10 cellular contexts compared by ENCODE assay signal in the genomic region with DNA sequence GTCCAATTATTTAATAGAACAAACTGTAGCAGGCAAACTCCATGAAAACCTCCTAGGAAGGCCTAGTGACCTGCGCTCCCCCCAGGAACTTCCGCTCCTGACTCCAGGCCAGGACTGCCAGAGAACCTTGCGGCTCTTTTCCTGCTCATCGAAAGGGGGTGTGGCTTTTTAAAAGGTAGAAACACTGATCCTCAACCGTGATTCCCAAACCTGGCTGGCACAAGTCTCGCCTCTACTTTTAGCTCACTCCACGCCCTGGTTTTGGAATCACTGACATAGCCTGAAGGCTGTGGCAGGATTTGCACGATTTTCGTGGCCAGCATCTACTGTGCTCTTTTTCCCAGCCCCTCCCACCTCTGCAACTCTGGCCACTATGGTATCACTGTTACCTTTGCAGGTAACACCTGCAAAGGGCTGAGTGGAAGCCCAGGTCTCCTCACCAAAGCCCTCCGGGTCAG. TPM values are rescaled to one million over a fixed set of nuclear protein-coding genes. Genes with fewer than 3 reads are reported as not detected.
A peak's percentile ranks its signal among the peaks of the same experiment; 100 is the strongest.
DNase-seq lines count a peak whose midpoint lies in the region; ATAC-seq, FAIRE-seq and TF ChIP-seq lines count a peak whose summit lies in the region.
"Had no signal": no experiment of that assay in that cellular context is flagged by ENCODE, and none has a peak within 500 bp of the region (broad histone marks: within the 10 kb centered on the region; RNA-seq: fewer than 3 reads in every experiment).

No MANE protein-coding gene starts in this region.

- H3K9me3 ChIP-seq in right lobe of liver (no peaks in the 10 kb centered on the region), thymus (ENCODE audit: control insufficient read depth) (no peaks in the 10 kb centered on the region), Karpas-422 (ENCODE audit: low read length) (no peaks in the 10 kb centered on the region)

- H3K9me2 ChIP-seq in Karpas-422 (replicated peaks; ENCODE audit: insufficient read depth, low read length): no peaks in the 10 kb centered on the region

- intact Hi-C loops in right lobe of liver (cut with DNase I): no loop called here

- H3K79me2 ChIP-seq in Karpas-422 (ENCODE audit: low read length): no peaks in the 10 kb centered on the region

- no peak overlapping the region for H3K9ac ChIP-seq in Karpas-422 (ENCODE audit: low read length)

- no peak overlapping the region for H2AFZ ChIP-seq in Karpas-422 (ENCODE audit: low read length)

- H3K4me1 ChIP-seq in right lobe of liver: peaks cover 0 to 3% (median 0%) of the 10 kb centered on the region in 4 donors
- no peaks in the 10 kb centered on the region for H3K4me1 ChIP-seq in thymus (ENCODE audit: control insufficient read depth, insufficient read depth, low read length)
- H3K4me1 ChIP-seq in Karpas-422 (ENCODE audit: low read length): peaks cover 7% of the 10 kb centered on the region

- H3K27ac ChIP-seq in right lobe of liver: peak overlapping the region in 2 of 3 donors; percentile 62 to 87
- H3K27ac ChIP-seq in thymus (ENCODE audit: low read depth): peak overlapping the region; percentile 25
- no peak overlapping the region for H3K27ac ChIP-seq in Karpas-422 (ENCODE audit: low read length)

- DNase-seq in DMS79 treated with DMSO at 0.1 percent for 48 hours (lab: John Stamatoyannopoulos, UW): peak; percentile 19
- no peak for DNase-seq in DMS79 (lab: John Stamatoyannopoulos, UW)
- DNase-seq in cerebellar cortex (ENCODE audit: low spot score): peak; percentile 76
- DNase-seq in right lobe of liver: no peak
- no peak for DNase-seq in Karpas-422
- DNase-seq in activated T-cell treated with anti-CD3 and anti-CD28 coated beads, Interleukin-2, amount 50 U/mL, for 1 hour: no peak
- DNase-seq in HTR-8/SVneo (ENCODE audit: insufficient read length, low spot score): no peak
- DNase-seq: stimulated activated naive CD8-positive, alpha-beta T cell treated with anti-CD3 and anti-CD28 coated beads, Interleukin-15, Interleukin-2, amounts not matched to agents 100 U/mL and 50 U/mL, for 24 hours had no signal

- H3K27me3 ChIP-seq in right lobe of liver (no peaks in the 10 kb centered on the region), thymus (ENCODE audit: control insufficient read depth, insufficient read depth) (no peaks in the 10 kb centered on the region), Karpas-422 (ENCODE audit: low read length) (no peaks in the 10 kb centered on the region)

- peak in 3 of 4 donors; percentile 13 to 34 (median 15) for ATAC-seq in right lobe of liver
- ATAC-seq: stimulated activated naive CD8-positive, alpha-beta T cell treated with anti-CD3 and anti-CD28 coated beads, Interleukin-15, Interleukin-2, amounts not matched to agents 100 U/mL and 50 U/mL, for 24 hours had no signal

- no peak for TF ChIP-seq POLR2A in right lobe of liver (IDR thresholded peaks at IDR 0.05)

- FAIRE-seq in HTR-8/SVneo (lab: Jason Lieb, UNC): no peak
- FAIRE-seq: A204.1 had no signal

- TF ChIP-seq CTCF in right lobe of liver (IDR thresholded peaks at IDR 0.05): no peak

- H4K20me1 ChIP-seq in Karpas-422 (ENCODE audit: insufficient read depth, low read depth, low read length): no peaks in the 10 kb centered on the region

- H3K36me3 ChIP-seq in right lobe of liver: no peaks in the 10 kb centered on the region
- H3K36me3 ChIP-seq in thymus (ENCODE audit: control insufficient read depth, insufficient read depth): no peaks in the 10 kb centered on the region
- no peaks in the 10 kb centered on the region for H3K36me3 ChIP-seq in Karpas-422 (ENCODE audit: insufficient read depth, low read length)

- whole genome bisulfite sequencing in right lobe of liver (ENCODE audit: insufficient coverage, low coverage, low lambda C conversion rate, missing lambda C conversion rate): 10% methylated on average over 2 of the region's 10 CpGs
- WGBS in thymus: 92% methylated on average over 10 of the region's 10 CpGs

- H3K4me2 ChIP-seq in Karpas-422 (ENCODE audit: low read depth, low read length, poor library complexity, severe bottlenecking): no peak overlapping the region

- no peak overlapping the region for H3K4me3 ChIP-seq in right lobe of liver
- no peak overlapping the region for H3K4me3 ChIP-seq in thymus (ENCODE audit: low read length)
- no peak overlapping the region for H3K4me3 ChIP-seq in Karpas-422 (ENCODE audit: low read length)

RNA-seq across cellular contexts. Expression of a gene that starts 43.3 kb away (rescaled TPM):
- 10 to 100 TPM in 1 of 6 experiments, 1 to 10 TPM in 5; 1.9 to 14.6 (median 3.2) TPM for total RNA-seq in right lobe of liver
- polyA plus RNA-seq in thymus: 14.0 TPM
- 8.1 and 9.2 TPM in 2 replicates for total RNA-seq in Karpas-422 (2014; rRNA removed; shearing (Covaris generic); ENCODE audit: low replicate concordance)

RNA-seq across cellular contexts. Expression of a gene that starts 57.6 kb away (rescaled TPM):
- total RNA-seq in right lobe of liver: under 1 TPM in 5 of 6 experiments, not detected in 1; 0.16 to 0.56 (median 0.43) TPM
- polyA plus RNA-seq in thymus: 6.4 TPM
- 14.6 and 16.5 TPM in 2 replicates for total RNA-seq in Karpas-422 (2014; rRNA removed; shearing (Covaris generic); ENCODE audit: low replicate concordance)

Comparison
In these comparisons a context has a peak if more than half of its experiments do, and no peak if none do; other contexts are left out.
1. DNase-seq: peak in DMS79 treated with DMSO at 0.1 percent for 48 hours (single experiment) and cerebellar cortex (single experiment); none in DMS79 (single experiment), right lobe of liver (0 of 3), Karpas-422 (single experiment), activated T-cell treated with anti-CD3 and anti-CD28 coated beads, Interleukin-2, amount 50 U/mL, for 1 hour (single experiment) and HTR-8/SVneo (single experiment).